In genomic region chr1:9996624-9997582, GRCh38 we compare ENCODE assay signal across 10 cellular contexts. TPM values are rescaled to one million over a fixed set of nuclear protein-coding genes. Genes with fewer than 3 reads are reported as not detected.
A peak's percentile ranks its signal among the peaks of the same experiment; 100 is the strongest.
DNase-seq lines count a peak whose midpoint lies in the region; ATAC-seq and TF ChIP-seq lines count a peak whose summit lies in the region.
"Had no signal": no experiment of that assay in that cellular context is flagged by ENCODE, and none has a peak within 500 bp of the region (broad histone marks: within the 10 kb centered on the region; RNA-seq: fewer than 3 reads in every experiment).

TSS of gene RBP7 (plus strand) at chr1:9997228. CDS start at chr1:9997259, 31 bp downstream.

- H3K4me1 ChIP-seq in effector memory CD4-positive, alpha-beta T cell (ENCODE audit: control insufficient read depth, insufficient read depth, low read length, poor library complexity, severe bottlenecking), result peaks cover 15% of the 10 kb centered on the region
- H3K4me1 ChIP-seq in mesendoderm (ENCODE audit: control insufficient read depth, low read depth, low read length), result no peaks in the 10 kb centered on the region
- peaks cover 0 to 19% (median 7%) of the 10 kb centered on the region in 4 donors for H3K4me1 ChIP-seq in tibial nerve

- no peak for ATAC-seq in GM21381 (IDR thresholded peaks at IDR 0.05; ENCODE audit: unreplicated experiment)

- H3K18ac ChIP-seq in mesendoderm (ENCODE audit: low read length), result no peak within 1 kb of the TSS

- H3K23ac ChIP-seq in mesendoderm (ENCODE audit: low read length), result no peak within 1 kb of the TSS

- H2BK5ac ChIP-seq in mesendoderm (ENCODE audit: low read length), result no peak within 1 kb of the TSS

- no peaks in the 10 kb centered on the region for H3K79me2 ChIP-seq in mesendoderm (ENCODE audit: control insufficient read depth, insufficient read depth, low read length)

- TF ChIP-seq EP300 in tibial nerve (IDR thresholded peaks at IDR 0.05), result no peak

- peaks cover 18% of the 10 kb centered on the region for H3K27me3 ChIP-seq in effector memory CD4-positive, alpha-beta T cell (replicated peaks; ENCODE audit: control insufficient read depth, insufficient read depth, low read length, poor library complexity, severe bottlenecking)
- H3K27me3 ChIP-seq in mesendoderm (ENCODE audit: insufficient read depth, low read length, poor library complexity), result peaks cover 10% of the 10 kb centered on the region
- H3K27me3 ChIP-seq in tibial nerve, result peaks cover 0 to 22% of the 10 kb centered on the region in 2 donors

- no peaks in the 10 kb centered on the region for H3K9me3 ChIP-seq in effector memory CD4-positive, alpha-beta T cell (ENCODE audit: control insufficient read depth, low read length)
- H3K9me3 ChIP-seq in tibial nerve, result no peaks in the 10 kb centered on the region

- H3K56ac ChIP-seq in mesendoderm (ENCODE audit: low read length), result peak within 1 kb of the TSS; percentile 53

- no peak for TF ChIP-seq POLR2A in tibial nerve (IDR thresholded peaks at IDR 0.05)

- H4K8ac ChIP-seq in mesendoderm (ENCODE audit: low read depth, low read length), result no peak within 1 kb of the TSS

- peak within 1 kb of the TSS; percentile 10 for H3K4me2 ChIP-seq in mesendoderm (ENCODE audit: low read length)

- H2AK5ac ChIP-seq in mesendoderm (ENCODE audit: low read length), result no peak within 1 kb of the TSS

- no CpG with 5 or more reads among the region's 71 CpGs for WGBS in mesendoderm (ENCODE audit: extremely low coverage, insufficient coverage, low lambda C conversion rate)
- WGBS in tibial nerve, 2 donors, result 13 to 36% methylated on average over 17 to 43 of the region's 71 CpGs

- no peak within 1 kb of the TSS for H3K9ac ChIP-seq in mesendoderm (ENCODE audit: low read length)

- no peak within 1 kb of the TSS for H2BK15ac ChIP-seq in mesendoderm (replicated peaks; ENCODE audit: low read depth)

- TF ChIP-seq CTCF in tibial nerve (IDR thresholded peaks at IDR 0.05), result no peak

- no peak within 1 kb of the TSS for H2BK120ac ChIP-seq in mesendoderm (ENCODE audit: low read depth, low read length)

- H3K27ac ChIP-seq in effector memory CD4-positive, alpha-beta T cell (ENCODE audit: insufficient read depth, low read length, poor library complexity, severe bottlenecking), result no peak within 1 kb of the TSS
- no peak within 1 kb of the TSS for H3K27ac ChIP-seq in mesendoderm (ENCODE audit: low read depth, low read length)
- H3K27ac ChIP-seq in tibial nerve, result peak within 1 kb of the TSS in 2 of 4 donors; percentile 17 to 45
- H3K27ac ChIP-seq: 22Rv1 had no signal

- peak within 1 kb of the TSS; percentile 46 for H3K4me3 ChIP-seq in effector memory CD4-positive, alpha-beta T cell (ENCODE audit: insufficient read depth, low read depth, low read length, poor library complexity, severe bottlenecking)
- H3K4me3 ChIP-seq in mesendoderm (ENCODE audit: low read length) (no peak within 1 kb of the TSS), tibial nerve (peak within 1 kb of the TSS; percentile 28 to 57 (median 42))

- DNase-seq in DMS 273 (lab: John Stamatoyannopoulos, UW; ENCODE audit: unreplicated experiment) (peak; percentile 58), DMS 273 treated with DMSO at 0.1 percent for 48 hours (lab: John Stamatoyannopoulos, UW) (no peak), SW480 (ENCODE audit: low spot score) (peak; percentile 34), mesendoderm (peak; percentile 35), tibial nerve (ENCODE audit: low spot score in 2 of 2) (no peak), kidney glomerular epithelial cell (lab: John Stamatoyannopoulos, UW) (no peak)
- no peak for DNase-seq in effector memory CD4-positive, alpha-beta T cell

- no peak within 1 kb of the TSS for H3K4ac ChIP-seq in mesendoderm (ENCODE audit: low read depth, low read length)

- H3K79me1 ChIP-seq in mesendoderm (ENCODE audit: low read length), result no peaks in the 10 kb centered on the region

- no peak within 1 kb of the TSS for H4K5ac ChIP-seq in mesendoderm (ENCODE audit: low read length)

- no peaks in the 10 kb centered on the region for H3K36me3 ChIP-seq in effector memory CD4-positive, alpha-beta T cell (ENCODE audit: control insufficient read depth, insufficient read depth, low read length)
- H3K36me3 ChIP-seq in mesendoderm (ENCODE audit: control insufficient read depth, insufficient read depth, low read length), result no peaks in the 10 kb centered on the region
- no peaks in the 10 kb centered on the region for H3K36me3 ChIP-seq in tibial nerve

RNA-seq across cellular contexts. Expression of gene RBP7, which starts in this region (rescaled TPM):
- polyA plus RNA-seq in mesendoderm (2013, experiment 1 of 2), result 2.1 TPM
- polyA plus RNA-seq in mesendoderm (2013, experiment 2 of 2), result 2.4 TPM
- 10 to 100 TPM; 17.2 to 54.3 (median 33.7) TPM for total RNA-seq in tibial nerve
- total RNA-seq: T-helper 2 cell treated with Interferon-gamma antibody and Interleukin-4, amounts not matched to agents 100 ng/mL and 5 ng/mL, for 36 hours had no signal

Comparison
In these comparisons a context has a peak if more than half of its experiments do, and no peak if none do; other contexts are left out.
1. DNase-seq: peak in DMS 273 (single experiment), SW480 (single experiment) and mesendoderm (single experiment); none in DMS 273 treated with DMSO at 0.1 percent for 48 hours (single experiment), effector memory CD4-positive, alpha-beta T cell (0 of 3), tibial nerve (0 of 2) and kidney glomerular epithelial cell (single experiment).